ENCODE assay signal across 1 cellular context in the genomic region with DNA sequence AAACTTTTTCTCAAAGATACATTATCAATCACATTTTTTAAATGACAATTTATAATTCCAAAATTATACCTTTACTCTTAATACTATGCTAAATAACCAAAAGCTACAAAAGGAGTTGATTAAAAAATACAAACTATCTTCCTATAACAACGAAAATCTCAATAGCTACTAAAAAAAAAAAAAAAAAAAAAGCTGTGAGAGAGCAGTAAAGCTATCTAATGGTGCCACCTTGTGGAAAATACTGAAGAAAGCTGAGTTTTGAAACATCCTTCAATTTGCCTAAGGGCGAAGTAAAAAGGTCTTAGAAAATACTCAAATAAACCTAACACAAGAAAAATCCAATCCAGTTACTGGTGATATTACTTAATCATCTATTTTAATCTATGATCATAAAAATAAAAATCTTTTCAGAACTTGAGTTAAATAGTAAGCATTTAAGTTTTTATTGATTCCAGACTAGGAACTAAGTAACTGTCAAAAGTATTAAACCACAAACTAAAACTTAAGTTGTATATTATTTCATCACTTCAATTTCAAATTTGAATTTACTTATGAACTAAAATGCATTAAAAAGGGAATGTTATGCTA.
TF ChIP-seq lines count a peak whose summit lies in the region.

No MANE protein-coding gene starts in this region.

TF ChIP-seq in K562, 482 proteins besides CTCF, POLR2A, EP300 and RAD21:
- peak; percentile 91 for TF ChIP-seq ZNF384 (IDR thresholded peaks at IDR 0.05; ENCODE audit: low read depth, low read length)
- TF ChIP-seq, protein P1, sequence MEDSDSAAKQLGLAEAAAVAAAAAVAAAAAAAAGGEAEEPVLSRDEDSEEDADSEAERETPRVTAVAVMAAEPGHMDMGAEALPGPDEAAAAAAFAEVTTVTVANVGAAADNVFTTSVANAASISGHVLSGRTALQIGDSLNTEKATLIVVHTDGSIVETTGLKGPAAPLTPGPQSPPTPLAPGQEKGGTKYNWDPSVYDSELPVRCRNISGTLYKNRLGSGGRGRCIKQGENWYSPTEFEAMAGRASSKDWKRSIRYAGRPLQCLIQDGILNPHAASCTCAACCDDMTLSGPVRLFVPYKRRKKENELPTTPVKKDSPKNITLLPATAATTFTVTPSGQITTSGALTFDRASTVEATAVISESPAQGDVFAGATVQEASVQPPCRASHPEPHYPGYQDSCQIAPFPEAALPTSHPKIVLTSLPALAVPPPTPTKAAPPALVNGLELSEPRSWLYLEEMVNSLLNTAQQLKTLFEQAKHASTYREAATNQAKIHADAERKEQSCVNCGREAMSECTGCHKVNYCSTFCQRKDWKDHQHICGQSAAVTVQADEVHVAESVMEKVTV (CRISPR knock-in tag; IDR thresholded peaks at IDR 0.05), result peak; percentile 35; the same call in 1 of the 2 replicates
